11 cellular contexts compared by ENCODE assay signal in genomic region chr16:69890891-69891282, GRCh38.
DNase-seq lines count a peak whose midpoint lies in the region; ATAC-seq and TF ChIP-seq lines count a peak whose summit lies in the region.
"Had no signal": no experiment of that assay in that cellular context is flagged by ENCODE, and none has a peak within 500 bp of the region (broad histone marks: within the 10 kb centered on the region; RNA-seq: fewer than 3 reads in every experiment).

No MANE protein-coding gene starts in this region.

- TF ChIP-seq CTCF in osteoblast (IDR thresholded peaks at IDR 0.05; ENCODE audit: extremely low read depth, low read depth, low read length): no peak
- TF ChIP-seq CTCF in uterus (IDR thresholded peaks at IDR 0.05): no peak

- peak overlapping the region; percentile 57 for H3K4me2 ChIP-seq in osteoblast (ENCODE audit: insufficient read depth, low read length)

- H4K20me1 ChIP-seq in osteoblast (ENCODE audit: insufficient read depth, low read length): no peaks in the 10 kb centered on the region

- H3K27me3 ChIP-seq in osteoblast (ENCODE audit: insufficient read depth, low read length) (no peaks in the 10 kb centered on the region), uterus (no peaks in the 10 kb centered on the region)

- no peak overlapping the region for H3K4me3 Mint-ChIP-seq in activated naive CD8-positive, alpha-beta T cell treated with anti-CD3 and anti-CD28 coated beads, Interleukin-2, amount 50 U/mL, for 24 hours
- no peak overlapping the region for H3K4me3 Mint-ChIP-seq in activated naive CD8-positive, alpha-beta T cell treated with anti-CD3 and anti-CD28 coated beads for 36 hours
- H3K4me3 Mint-ChIP-seq: dendritic cell treated with granulocyte-macrophage colony-stimulating factor and Interleukin-4, amounts not matched to agents 40 ng/mL and 50 ng/mL, for 4 days; stimulated activated naive B cell treated with anti-CD40 and anti-IgM and Interleukin-4, amounts not matched to agents 10 μg/mL and 1 μg/mL and 100 μg/mL, for 72 hours had no signal

- no peaks in the 10 kb centered on the region for H3K27me3 Mint-ChIP-seq in activated naive CD8-positive, alpha-beta T cell treated with anti-CD3 and anti-CD28 coated beads, Interleukin-2, amount 50 U/mL, for 24 hours
- H3K27me3 Mint-ChIP-seq in activated naive CD8-positive, alpha-beta T cell treated with anti-CD3 and anti-CD28 coated beads for 36 hours: no peaks in the 10 kb centered on the region
- H3K27me3 Mint-ChIP-seq: dendritic cell treated with granulocyte-macrophage colony-stimulating factor and Interleukin-4, amounts not matched to agents 40 ng/mL and 50 ng/mL, for 4 days; stimulated activated naive B cell treated with anti-CD40 and anti-IgM and Interleukin-4, amounts not matched to agents 10 μg/mL and 1 μg/mL and 100 μg/mL, for 72 hours had no signal

- H3K27ac Mint-ChIP-seq in activated naive CD8-positive, alpha-beta T cell treated with anti-CD3 and anti-CD28 coated beads, Interleukin-2, amount 50 U/mL, for 24 hours: peak overlapping the region; percentile 42
- no peak overlapping the region for H3K27ac Mint-ChIP-seq in activated naive CD8-positive, alpha-beta T cell treated with anti-CD3 and anti-CD28 coated beads for 36 hours
- H3K27ac Mint-ChIP-seq: dendritic cell treated with granulocyte-macrophage colony-stimulating factor and Interleukin-4, amounts not matched to agents 40 ng/mL and 50 ng/mL, for 4 days had no signal

- no peak for DNase-seq in activated naive CD8-positive, alpha-beta T cell treated with anti-CD3 and anti-CD28 coated beads, Interleukin-2, amount 50 U/mL, for 24 hours
- DNase-seq in activated naive CD8-positive, alpha-beta T cell treated with anti-CD3 and anti-CD28 coated beads for 36 hours: no peak
- DNase-seq in left ventricle myocardium superior (no peak), osteoblast (ENCODE audit: insufficient read length, low spot score, missing footprints) (no peak), uterus (peak in 1 of 2 donors; percentile 23), SIG-M5 (lab: John Stamatoyannopoulos, UW) (no peak), NCI-H2081 treated with DMSO at 0.1 percent for 48 hours (lab: John Stamatoyannopoulos, UW) (no peak)
- DNase-seq: DND-41; stimulated activated naive B cell treated with anti-CD40 and anti-IgM and Interleukin-4, amounts not matched to agents 10 μg/mL and 1 μg/mL and 100 μg/mL, for 72 hours had no signal

- peak overlapping the region; percentile 68 for H3K27ac ChIP-seq in osteoblast (ENCODE audit: low read depth, low read length)
- peak overlapping the region; percentile 77 to 87 for H3K27ac ChIP-seq in uterus

- H2AFZ ChIP-seq in osteoblast (ENCODE audit: low read length): peak overlapping the region; percentile 91

- peaks cover 15% of the 10 kb centered on the region for H3K36me3 Mint-ChIP-seq in activated naive CD8-positive, alpha-beta T cell treated with anti-CD3 and anti-CD28 coated beads, Interleukin-2, amount 50 U/mL, for 24 hours (ENCODE audit: low read depth)
- peaks cover 10% of the 10 kb centered on the region for H3K36me3 Mint-ChIP-seq in activated naive CD8-positive, alpha-beta T cell treated with anti-CD3 and anti-CD28 coated beads for 36 hours

- no peaks in the 10 kb centered on the region for H3K79me2 ChIP-seq in osteoblast (ENCODE audit: insufficient read depth, low read length)

- TF ChIP-seq POLR2A in uterus (IDR thresholded peaks at IDR 0.05): no peak

- H3K4me3 ChIP-seq in osteoblast (ENCODE audit: insufficient read depth, low read length): no peak overlapping the region
- no peak overlapping the region for H3K4me3 ChIP-seq in uterus

- H3K4me1 ChIP-seq in osteoblast (ENCODE audit: insufficient read depth, low read length) (peaks cover 9% of the 10 kb centered on the region), uterus (no peaks in the 10 kb centered on the region)

- H3K4me1 Mint-ChIP-seq in activated naive CD8-positive, alpha-beta T cell treated with anti-CD3 and anti-CD28 coated beads, Interleukin-2, amount 50 U/mL, for 24 hours: peaks cover 16% of the 10 kb centered on the region
- peaks cover 6% of the 10 kb centered on the region for H3K4me1 Mint-ChIP-seq in activated naive CD8-positive, alpha-beta T cell treated with anti-CD3 and anti-CD28 coated beads for 36 hours

- no peak for ATAC-seq in activated naive CD8-positive, alpha-beta T cell treated with anti-CD3 and anti-CD28 coated beads, Interleukin-2, amount 50 U/mL, for 24 hours
- ATAC-seq in left ventricle myocardium superior (peak; percentile 32), HG03432 (IDR thresholded peaks at IDR 0.05; ENCODE audit: unreplicated experiment) (no peak)
- ATAC-seq: stimulated activated naive B cell treated with anti-CD40 and anti-IgM and Interleukin-4, amounts not matched to agents 10 μg/mL and 1 μg/mL and 100 μg/mL, for 72 hours had no signal

- no peaks in the 10 kb centered on the region for H3K9me3 Mint-ChIP-seq in activated naive CD8-positive, alpha-beta T cell treated with anti-CD3 and anti-CD28 coated beads, Interleukin-2, amount 50 U/mL, for 24 hours
- no peaks in the 10 kb centered on the region for H3K9me3 Mint-ChIP-seq in activated naive CD8-positive, alpha-beta T cell treated with anti-CD3 and anti-CD28 coated beads for 36 hours
- H3K9me3 Mint-ChIP-seq: dendritic cell treated with granulocyte-macrophage colony-stimulating factor and Interleukin-4, amounts not matched to agents 40 ng/mL and 50 ng/mL, for 4 days; stimulated activated naive B cell treated with anti-CD40 and anti-IgM and Interleukin-4, amounts not matched to agents 10 μg/mL and 1 μg/mL and 100 μg/mL, for 72 hours had no signal

- intact Hi-C loops in left ventricle myocardium superior (cut with micrococcal nuclease): no loop called here
- intact Hi-C loops in uterus (cut with DNase I; ENCODE audit: low total_unique reads): no loop called here

- H3K36me3 ChIP-seq in osteoblast (ENCODE audit: insufficient read depth, low read length) (peaks cover 3% of the 10 kb centered on the region), uterus (no peaks in the 10 kb centered on the region)

- no peaks in the 10 kb centered on the region for H3K9me3 ChIP-seq in osteoblast (ENCODE audit: low read depth, low read length)
- H3K9me3 ChIP-seq in uterus: no peaks in the 10 kb centered on the region
